25 cellular contexts compared by ENCODE assay signal in genomic region chr4:4277531-4277930, GRCh38. TPM values are rescaled to one million over a fixed set of nuclear protein-coding genes. Genes with fewer than 3 reads are reported as not detected.
"Had no signal": no experiment of that assay in that cellular context is flagged by ENCODE, and none has a peak within 500 bp of the region (broad histone marks: within the 10 kb centered on the region; RNA-seq: fewer than 3 reads in every experiment).

No MANE protein-coding gene starts in this region.

- H3K4me1 Mint-ChIP-seq: activated CD4-positive, alpha-beta T cell treated with anti-CD3 and anti-CD28 coated beads, Interleukin-2, amount 10 ng/mL, durations not matched to agents 7 days and 5 days; activated naive CD8-positive, alpha-beta T cell treated with anti-CD3 and anti-CD28 coated beads, Interleukin-2, amount 50 U/mL, for 24 hours; stimulated activated naive B cell treated with anti-CD40 and anti-IgM and Interleukin-4, amounts not matched to agents 10 μg/mL and 1 μg/mL and 100 μg/mL, for 72 hours had no signal

- DNase-seq: activated CD4-positive, alpha-beta T cell treated with anti-CD3 and anti-CD28 coated beads, Interleukin-2, amount 10 ng/mL, durations not matched to agents 7 days and 5 days; activated CD4-positive, CD25-positive, alpha-beta regulatory T cell treated with anti-CD3 and anti-CD28 coated beads, Interleukin-2, amount 50 U/mL, for 72 hours; activated effector memory CD4-positive, alpha-beta T cell treated with anti-CD3 and anti-CD28 coated beads, Interleukin-2, amount 50 U/mL, for 16 hours; activated naive CD4-positive, alpha-beta T cell treated with anti-CD3 and anti-CD28 coated beads, Interleukin-2, amount 50 U/mL, for 16 hours; activated naive CD8-positive, alpha-beta T cell treated with anti-CD3 and anti-CD28 coated beads, Interleukin-2, amount 50 U/mL, for 24 hours; activated T-cell treated with anti-CD3 and anti-CD28 coated beads, Interleukin-2, amount 50 U/mL, for 72 hours; body of pancreas; effector memory CD4-positive, alpha-beta T cell; foreskin keratinocyte; kidney; naive thymus-derived CD4-positive, alpha-beta T cell; nucleus accumbens; small intestine; stimulated activated CD4-positive, alpha-beta T cell treated with anti-CD3 and anti-CD28 coated beads, Interleukin-2, amount 100 ng/mL, for 24 hours; stimulated activated naive B cell treated with anti-CD40 and anti-IgM and Interleukin-4, amounts not matched to agents 10 μg/mL and 1 μg/mL and 100 μg/mL, for 72 hours; transverse colon; WERI-Rb-1 had no signal

- H3K4me1 ChIP-seq: body of pancreas, foreskin keratinocyte, parathyroid adenoma, transverse colon had no signal

- H3K27me3 ChIP-seq: body of pancreas, foreskin keratinocyte, transverse colon had no signal

- H3K9me3 Mint-ChIP-seq: activated CD4-positive, alpha-beta T cell treated with anti-CD3 and anti-CD28 coated beads, Interleukin-2, amount 10 ng/mL, durations not matched to agents 7 days and 5 days; activated naive CD8-positive, alpha-beta T cell treated with anti-CD3 and anti-CD28 coated beads, Interleukin-2, amount 50 U/mL, for 24 hours; activated T-cell treated with anti-CD3 and anti-CD28 coated beads, Interleukin-2, amount 50 U/mL, for 72 hours; naive thymus-derived CD4-positive, alpha-beta T cell; stimulated activated naive B cell treated with anti-CD40 and anti-IgM and Interleukin-4, amounts not matched to agents 10 μg/mL and 1 μg/mL and 100 μg/mL, for 72 hours had no signal

- H2AFZ ChIP-seq: parathyroid adenoma had no signal

- H3K9me3 ChIP-seq: body of pancreas, transverse colon had no signal

- H3K4me3 Mint-ChIP-seq: activated CD4-positive, alpha-beta T cell treated with anti-CD3 and anti-CD28 coated beads, Interleukin-2, amount 10 ng/mL, durations not matched to agents 7 days and 5 days; activated naive CD8-positive, alpha-beta T cell treated with anti-CD3 and anti-CD28 coated beads, Interleukin-2, amount 50 U/mL, for 24 hours; activated T-cell treated with anti-CD3 and anti-CD28 coated beads, Interleukin-2, amount 50 U/mL, for 72 hours; naive thymus-derived CD4-positive, alpha-beta T cell; stimulated activated naive B cell treated with anti-CD40 and anti-IgM and Interleukin-4, amounts not matched to agents 10 μg/mL and 1 μg/mL and 100 μg/mL, for 72 hours had no signal

- H3K4me3 ChIP-seq: body of pancreas, lung, transverse colon had no signal

- H3K27ac Mint-ChIP-seq: activated CD4-positive, alpha-beta T cell treated with anti-CD3 and anti-CD28 coated beads, Interleukin-2, amount 10 ng/mL, durations not matched to agents 7 days and 5 days; activated naive CD8-positive, alpha-beta T cell treated with anti-CD3 and anti-CD28 coated beads, Interleukin-2, amount 50 U/mL, for 24 hours; activated T-cell treated with anti-CD3 and anti-CD28 coated beads, Interleukin-2, amount 50 U/mL, for 72 hours had no signal

- H3K27ac ChIP-seq: body of pancreas, foreskin keratinocyte, parathyroid adenoma, transverse colon, WERI-Rb-1 had no signal

- H3K79me2 ChIP-seq: parathyroid adenoma had no signal

- H3K9ac ChIP-seq: parathyroid adenoma had no signal

- H3K27me3 Mint-ChIP-seq: activated CD4-positive, alpha-beta T cell treated with anti-CD3 and anti-CD28 coated beads, Interleukin-2, amount 10 ng/mL, durations not matched to agents 7 days and 5 days; activated naive CD8-positive, alpha-beta T cell treated with anti-CD3 and anti-CD28 coated beads, Interleukin-2, amount 50 U/mL, for 24 hours; naive thymus-derived CD4-positive, alpha-beta T cell; stimulated activated naive B cell treated with anti-CD40 and anti-IgM and Interleukin-4, amounts not matched to agents 10 μg/mL and 1 μg/mL and 100 μg/mL, for 72 hours had no signal

- ATAC-seq: activated naive CD8-positive, alpha-beta T cell treated with anti-CD3 and anti-CD28 coated beads, Interleukin-2, amount 50 U/mL, for 24 hours; activated T-cell treated with anti-CD3 and anti-CD28 coated beads, Interleukin-2, amount 50 U/mL, for 72 hours; body of pancreas; foreskin keratinocyte; naive thymus-derived CD4-positive, alpha-beta T cell; sciatic nerve; stimulated activated naive B cell treated with anti-CD40 and anti-IgM and Interleukin-4, amounts not matched to agents 10 μg/mL and 1 μg/mL and 100 μg/mL, for 72 hours had no signal

RNA-seq across cellular contexts. Expression of gene OTOP1, which starts 50.8 kb away (rescaled TPM):
- total RNA-seq: activated CD4-positive, alpha-beta T cell treated with anti-CD3 and anti-CD28 coated beads, Interleukin-2, amount 10 ng/mL, durations not matched to agents 7 days and 5 days; activated CD8-positive, alpha-beta memory T cell treated with anti-CD3 and anti-CD28 coated beads for 36 hours; activated T-cell treated with anti-CD3 and anti-CD28 coated beads, Interleukin-2, amount 50 U/mL, for 72 hours; body of pancreas; cardiac septum; dermis microvascular lymphatic vessel endothelial cell; foreskin keratinocyte; glomerular endothelial cell; kidney; lung; naive thymus-derived CD4-positive, alpha-beta T cell; sciatic nerve; temporal lobe; transverse colon had no signal
- polyA plus RNA-seq: foreskin keratinocyte; lung; naive thymus-derived CD4-positive, alpha-beta T cell; small intestine had no signal
